Comparison of ENCODE assay signal across 1 cellular context in the genomic region with DNA sequence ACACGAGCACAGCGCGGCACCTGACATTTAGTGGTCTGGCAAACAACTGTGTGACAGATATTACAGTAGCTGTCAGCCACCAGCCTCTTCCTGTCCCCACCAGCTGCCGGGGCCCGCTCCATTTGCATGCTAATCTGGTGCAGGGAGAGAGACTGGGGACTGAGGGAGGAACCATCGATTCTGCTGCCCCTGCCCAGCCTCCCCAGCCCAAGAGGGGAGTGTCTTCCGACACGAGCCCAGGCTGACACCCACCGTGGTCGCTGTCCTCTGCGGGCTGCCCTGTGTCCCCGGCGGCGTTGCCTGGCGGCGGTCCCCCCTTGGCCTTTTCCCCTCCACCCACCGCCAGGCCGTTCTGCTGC.
TF ChIP-seq lines count a peak whose summit lies in the region.

No MANE protein-coding gene starts in this region.

TF ChIP-seq in SK-N-SH treated with all-trans-retinoic acid at 6 μM for 48 hours, 23 proteins besides CTCF, POLR2A, EP300 and RAD21 (continued from another document):
- TF ChIP-seq, protein P1, sequence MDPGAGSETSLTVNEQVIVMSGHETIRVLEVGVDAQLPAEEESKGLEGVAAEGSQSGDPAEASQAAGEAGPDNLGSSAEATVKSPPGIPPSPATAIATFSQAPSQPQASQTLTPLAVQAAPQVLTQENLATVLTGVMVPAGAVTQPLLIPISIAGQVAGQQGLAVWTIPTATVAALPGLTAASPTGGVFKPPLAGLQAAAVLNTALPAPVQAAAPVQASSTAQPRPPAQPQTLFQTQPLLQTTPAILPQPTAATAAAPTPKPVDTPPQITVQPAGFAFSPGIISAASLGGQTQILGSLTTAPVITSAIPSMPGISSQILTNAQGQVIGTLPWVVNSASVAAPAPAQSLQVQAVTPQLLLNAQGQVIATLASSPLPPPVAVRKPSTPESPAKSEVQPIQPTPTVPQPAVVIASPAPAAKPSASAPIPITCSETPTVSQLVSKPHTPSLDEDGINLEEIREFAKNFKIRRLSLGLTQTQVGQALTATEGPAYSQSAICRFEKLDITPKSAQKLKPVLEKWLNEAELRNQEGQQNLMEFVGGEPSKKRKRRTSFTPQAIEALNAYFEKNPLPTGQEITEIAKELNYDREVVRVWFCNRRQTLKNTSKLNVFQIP (CRISPR knock-in tag; IDR thresholded peaks at IDR 0.05; ENCODE audit: borderline replicate concordance, low read depth), result no peak
- TF ChIP-seq ZFP30 (CRISPR knock-in tag; IDR thresholded peaks at IDR 0.05), result no peak
